Comparison of ENCODE assay signal across 16 cellular contexts in the genomic region with DNA sequence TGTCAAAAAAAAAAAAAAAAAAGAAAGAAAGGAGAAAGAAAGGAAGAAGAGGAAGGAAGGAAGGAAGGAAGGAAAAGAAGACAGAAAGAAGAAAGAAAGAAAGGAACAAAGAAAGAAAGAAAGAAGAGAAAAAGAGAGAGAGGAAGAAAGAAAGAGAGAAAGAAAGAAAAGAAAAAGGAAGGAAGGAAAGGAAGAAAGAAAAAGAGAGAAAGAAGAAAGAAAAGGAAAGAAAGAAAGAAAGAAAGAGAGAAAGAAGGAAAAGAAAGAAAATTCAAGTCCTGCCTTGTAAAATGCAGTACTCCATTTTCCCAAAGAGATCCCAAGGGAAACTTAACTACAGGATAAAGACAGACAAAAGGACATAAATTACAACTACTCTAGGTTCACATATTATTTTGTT. TPM values are rescaled to one million over a fixed set of nuclear protein-coding genes. Genes with fewer than 3 reads are reported as not detected.
"Had no signal": no experiment of that assay in that cellular context is flagged by ENCODE, and none has a peak within 500 bp of the region (broad histone marks: within the 10 kb centered on the region; RNA-seq: fewer than 3 reads in every experiment).

No MANE protein-coding gene starts in this region.

RNA-seq across cellular contexts. Expression of gene PPIAL4C, which starts 10.9 kb away (rescaled TPM):
- total RNA-seq: dermis microvascular lymphatic vessel endothelial cell, endodermal cell, esophagus mucosa, esophagus squamous epithelium, gastrocnemius medialis, glomerular endothelial cell, heart right ventricle, kidney epithelial cell, left cardiac atrium, left ventricle myocardium superior, lower lobe of right lung, lung microvascular endothelial cell, mesenteric fat pad, mesothelial cell of epicardium, mucosa of descending colon, myocyte had no signal
